Comparison of ENCODE assay signal across 8 cellular contexts in the genomic region with DNA sequence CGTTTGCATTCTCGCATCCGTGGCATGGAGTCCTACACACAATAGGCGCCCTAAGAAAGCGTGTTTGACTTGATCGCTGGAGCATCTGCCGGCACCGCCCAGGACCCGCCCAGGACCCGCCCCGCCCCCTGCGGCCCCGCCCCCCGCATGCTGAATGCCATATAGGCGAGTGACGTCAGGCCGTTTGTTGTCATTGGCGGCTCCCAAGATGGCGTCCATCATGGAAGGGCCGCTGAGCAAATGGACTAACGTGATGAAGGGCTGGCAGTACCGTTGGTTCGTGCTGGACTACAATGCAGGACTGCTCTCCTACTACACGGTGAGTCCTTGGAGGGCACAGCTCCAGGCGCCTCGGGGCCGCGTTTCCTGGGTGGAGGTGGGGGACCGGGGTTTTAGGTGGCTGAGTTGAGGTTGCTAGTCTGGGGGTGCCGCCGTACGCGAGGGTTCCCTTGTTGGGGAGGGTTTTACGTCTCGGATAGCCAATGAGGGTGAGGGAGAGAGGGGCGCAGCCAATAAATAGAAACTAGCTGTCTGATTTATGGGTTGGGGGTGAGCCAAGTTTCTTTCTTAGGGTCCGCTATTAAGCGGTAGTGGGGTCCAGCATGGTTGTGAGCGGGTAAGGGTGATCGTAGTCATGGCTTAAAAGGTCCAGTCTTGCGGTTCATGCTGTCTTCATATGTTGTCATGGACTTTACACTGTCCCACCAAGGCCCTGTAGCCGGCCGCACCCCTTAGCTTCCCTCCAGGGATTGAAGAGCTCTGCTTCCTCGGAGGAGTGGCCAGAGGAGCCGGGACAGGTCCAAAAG. TPM values are rescaled to one million over a fixed set of nuclear protein-coding genes. Genes with fewer than 3 reads are reported as not detected.
DNase-seq lines count a peak whose midpoint lies in the region; ATAC-seq, FAIRE-seq and TF ChIP-seq lines count a peak whose summit lies in the region.

A gene with protein sequence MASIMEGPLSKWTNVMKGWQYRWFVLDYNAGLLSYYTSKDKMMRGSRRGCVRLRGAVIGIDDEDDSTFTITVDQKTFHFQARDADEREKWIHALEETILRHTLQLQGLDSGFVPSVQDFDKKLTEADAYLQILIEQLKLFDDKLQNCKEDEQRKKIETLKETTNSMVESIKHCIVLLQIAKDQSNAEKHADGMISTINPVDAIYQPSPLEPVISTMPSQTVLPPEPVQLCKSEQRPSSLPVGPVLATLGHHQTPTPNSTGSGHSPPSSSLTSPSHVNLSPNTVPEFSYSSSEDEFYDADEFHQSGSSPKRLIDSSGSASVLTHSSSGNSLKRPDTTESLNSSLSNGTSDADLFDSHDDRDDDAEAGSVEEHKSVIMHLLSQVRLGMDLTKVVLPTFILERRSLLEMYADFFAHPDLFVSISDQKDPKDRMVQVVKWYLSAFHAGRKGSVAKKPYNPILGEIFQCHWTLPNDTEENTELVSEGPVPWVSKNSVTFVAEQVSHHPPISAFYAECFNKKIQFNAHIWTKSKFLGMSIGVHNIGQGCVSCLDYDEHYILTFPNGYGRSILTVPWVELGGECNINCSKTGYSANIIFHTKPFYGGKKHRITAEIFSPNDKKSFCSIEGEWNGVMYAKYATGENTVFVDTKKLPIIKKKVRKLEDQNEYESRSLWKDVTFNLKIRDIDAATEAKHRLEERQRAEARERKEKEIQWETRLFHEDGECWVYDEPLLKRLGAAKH (plus strand): TSS at position 190 of the 806 bp plus-strand sequence. CDS start 19 bp downstream, at position 209.

- H3K27ac ChIP-seq in Karpas-422 (ENCODE audit: low read length) (no peak within 1 kb of the TSS), esophagus squamous epithelium (peak within 1 kb of the TSS; percentile 86 to 97 (median 92))

- H3K36me3 ChIP-seq in Karpas-422 (ENCODE audit: insufficient read depth, low read length) (no peaks in the 10 kb centered on the region), esophagus squamous epithelium (no peaks in the 10 kb centered on the region)

- H3K9me3 ChIP-seq in Karpas-422 (ENCODE audit: low read length) (no peaks in the 10 kb centered on the region), esophagus squamous epithelium (no peaks in the 10 kb centered on the region)

- TF ChIP-seq POLR2A in esophagus squamous epithelium (IDR thresholded peaks at IDR 0.05), result peak in 2 of 4 donors; percentile 47 to 78

- H3K27ac Mint-ChIP-seq in activated T-cell treated with anti-CD3 and anti-CD28 coated beads, Interleukin-2, amount 50 U/mL, for 72 hours, result peak within 1 kb of the TSS; percentile 98
- H3K27ac Mint-ChIP-seq in naive B cell, result peak within 1 kb of the TSS; percentile 97 to 100 (median 99)
- peak within 1 kb of the TSS; percentile 98 for H3K27ac Mint-ChIP-seq in stimulated activated effector memory CD8-positive, alpha-beta T cell treated with anti-CD3 and anti-CD28 coated beads, Interleukin-12 subunit alpha, Interleukin-12 subunit beta, amount 100 ng/mL, for 72 hours

- peak within 1 kb of the TSS; percentile 75 for H3K9ac ChIP-seq in Karpas-422 (ENCODE audit: low read length)

- H2AFZ ChIP-seq in Karpas-422 (ENCODE audit: low read length), result peak within 1 kb of the TSS; percentile 98

- FAIRE-seq in RCC 7860 (lab: Jason Lieb, UNC), result no peak

- H4K20me1 ChIP-seq in Karpas-422 (ENCODE audit: insufficient read depth, low read depth, low read length), result peaks cover under 1% of the 10 kb centered on the region

- peaks cover 2 to 4% of the 10 kb centered on the region in 2 donors for H3K36me3 Mint-ChIP-seq in activated T-cell treated with anti-CD3 and anti-CD28 coated beads, Interleukin-2, amount 50 U/mL, for 72 hours (ENCODE audit: insufficient read depth in 2 of 2)
- H3K36me3 Mint-ChIP-seq in naive B cell, result no peaks in the 10 kb centered on the region
- H3K36me3 Mint-ChIP-seq in stimulated activated effector memory CD8-positive, alpha-beta T cell treated with anti-CD3 and anti-CD28 coated beads, Interleukin-12 subunit alpha, Interleukin-12 subunit beta, amount 100 ng/mL, for 72 hours, result no peaks in the 10 kb centered on the region

- H3K27me3 Mint-ChIP-seq in activated T-cell treated with anti-CD3 and anti-CD28 coated beads, Interleukin-2, amount 50 U/mL, for 72 hours (ENCODE audit: low read depth), result no peaks in the 10 kb centered on the region
- H3K27me3 Mint-ChIP-seq in naive B cell, result peaks cover 0 to 6% (median 0%) of the 10 kb centered on the region in 3 donors

- no peaks in the 10 kb centered on the region; the same call in 1 of the 2 replicates for H3K79me2 ChIP-seq in Karpas-422 (ENCODE audit: low read length)

- H3K4me1 ChIP-seq in Karpas-422 (ENCODE audit: low read length), result peaks cover 22% of the 10 kb centered on the region
- peaks cover 6 to 65% (median 22%) of the 10 kb centered on the region in 3 donors for H3K4me1 ChIP-seq in esophagus squamous epithelium

- H3K27me3 ChIP-seq in Karpas-422 (ENCODE audit: low read length) (no peaks in the 10 kb centered on the region), esophagus squamous epithelium (no peaks in the 10 kb centered on the region)

- WGBS in esophagus squamous epithelium, 2 donors, result 0 to 2% methylated on average over 22 to 34 of the region's 45 CpGs

- no peaks in the 10 kb centered on the region for H3K9me2 ChIP-seq in Karpas-422 (replicated peaks; ENCODE audit: insufficient read depth, low read length)

- no peak for TF ChIP-seq CTCF in esophagus squamous epithelium (IDR thresholded peaks at IDR 0.05)

- H3K4me1 Mint-ChIP-seq in activated T-cell treated with anti-CD3 and anti-CD28 coated beads, Interleukin-2, amount 50 U/mL, for 72 hours (ENCODE audit: low read depth), result peaks cover 34% of the 10 kb centered on the region
- H3K4me1 Mint-ChIP-seq in naive B cell, result peaks cover 29 to 40% (median 37%) of the 10 kb centered on the region in 3 donors
- peaks cover 27% of the 10 kb centered on the region for H3K4me1 Mint-ChIP-seq in stimulated activated effector memory CD8-positive, alpha-beta T cell treated with anti-CD3 and anti-CD28 coated beads, Interleukin-12 subunit alpha, Interleukin-12 subunit beta, amount 100 ng/mL, for 72 hours

- DNase-seq in DMS53 treated with DMSO at 0.1 percent for 48 hours (lab: John Stamatoyannopoulos, UW; ENCODE audit: unreplicated experiment) (peak; percentile 94), Karpas-422 (peak; percentile 96), RCC 7860 (ENCODE audit: low spot score) (peak; percentile 70), esophagus squamous epithelium (lab: John Stamatoyannopoulos, UW) (peak; percentile 80), naive B cell (peak; percentile 82)
- peak; percentile 84 to 88 for DNase-seq in activated T-cell treated with anti-CD3 and anti-CD28 coated beads, Interleukin-2, amount 50 U/mL, for 72 hours
- DNase-seq in stimulated activated effector memory CD8-positive, alpha-beta T cell treated with anti-CD3 and anti-CD28 coated beads, Interleukin-12 subunit alpha, Interleukin-12 subunit beta, amount 100 ng/mL, for 72 hours (ENCODE audit: low spot score in 2 of 2), result peak; percentile 68 to 90

- ATAC-seq in GM21786 (IDR thresholded peaks at IDR 0.05; ENCODE audit: unreplicated experiment) (peak; percentile 93), naive B cell (ENCODE audit: low read depth in 2 of 2) (peak; percentile 92 to 93)
- ATAC-seq in activated T-cell treated with anti-CD3 and anti-CD28 coated beads, Interleukin-2, amount 50 U/mL, for 72 hours (replicated peaks in 1 of 2), result peak; percentile 94 to 95
- peak; percentile 95 for ATAC-seq in stimulated activated effector memory CD8-positive, alpha-beta T cell treated with anti-CD3 and anti-CD28 coated beads, Interleukin-12 subunit alpha, Interleukin-12 subunit beta, amount 100 ng/mL, for 72 hours

- H3K9me3 Mint-ChIP-seq in activated T-cell treated with anti-CD3 and anti-CD28 coated beads, Interleukin-2, amount 50 U/mL, for 72 hours, result no peaks in the 10 kb centered on the region
- no peaks in the 10 kb centered on the region for H3K9me3 Mint-ChIP-seq in naive B cell
- H3K9me3 Mint-ChIP-seq in stimulated activated effector memory CD8-positive, alpha-beta T cell treated with anti-CD3 and anti-CD28 coated beads, Interleukin-12 subunit alpha, Interleukin-12 subunit beta, amount 100 ng/mL, for 72 hours, result no peaks in the 10 kb centered on the region

- H3K4me2 ChIP-seq in Karpas-422 (ENCODE audit: low read depth, low read length, poor library complexity, severe bottlenecking), result peak within 1 kb of the TSS; percentile 88

- intact Hi-C loops in esophagus squamous epithelium (cut with DNase I), result no loop called here

- peak within 1 kb of the TSS; percentile 98 to 99 for H3K4me3 Mint-ChIP-seq in activated T-cell treated with anti-CD3 and anti-CD28 coated beads, Interleukin-2, amount 50 U/mL, for 72 hours
- H3K4me3 Mint-ChIP-seq in naive B cell, result peak within 1 kb of the TSS; percentile 97 to 100 (median 100)
- peak within 1 kb of the TSS; percentile 98 for H3K4me3 Mint-ChIP-seq in stimulated activated effector memory CD8-positive, alpha-beta T cell treated with anti-CD3 and anti-CD28 coated beads, Interleukin-12 subunit alpha, Interleukin-12 subunit beta, amount 100 ng/mL, for 72 hours

- H3K4me3 ChIP-seq in Karpas-422 (ENCODE audit: low read length), result peak within 1 kb of the TSS; percentile 94
- H3K4me3 ChIP-seq in esophagus squamous epithelium, result peak within 1 kb of the TSS; percentile 64 to 96 (median 80)

RNA-seq across cellular contexts. Expression of the gene that starts here (rescaled TPM):
- 62.7 and 128 TPM in 2 replicates for total RNA-seq in Karpas-422 (2014; rRNA removed; shearing (Covaris generic); ENCODE audit: low replicate concordance)
- 10 to 100 TPM; 59.0 to 59.7 TPM for total RNA-seq in activated T-cell treated with anti-CD3 and anti-CD28 coated beads, Interleukin-2, amount 50 U/mL, for 72 hours
- total RNA-seq in esophagus squamous epithelium, result 10 to 100 TPM; 13.9 to 71.9 (median 37.4) TPM
- polyA plus RNA-seq in naive B cell (ENCODE audit: low read depth in 6 of 6), result 10 to 100 TPM; 46.7 to 77.8 (median 52.9) TPM
